Comparison of ENCODE assay signal across 16 cellular contexts in the genomic region with DNA sequence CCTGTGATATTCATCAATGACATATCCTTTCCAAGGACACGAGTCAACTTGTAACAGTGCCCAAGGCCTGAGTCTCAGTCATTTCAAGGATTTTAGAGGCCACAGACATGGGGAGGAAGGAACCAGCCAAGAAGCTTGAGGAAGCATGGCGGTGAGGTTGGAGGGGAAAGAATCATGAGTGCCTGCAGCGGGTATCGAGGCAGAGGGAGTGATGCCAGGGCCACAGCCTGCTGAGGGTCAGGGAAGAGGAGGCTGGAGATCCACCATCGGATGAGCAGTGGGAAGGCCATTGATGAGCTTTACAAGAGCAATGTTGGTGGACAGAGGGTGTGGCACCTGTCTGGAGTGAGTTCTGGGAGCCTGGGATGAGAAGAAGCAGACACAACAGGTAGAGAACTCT.
DNase-seq lines count a peak whose midpoint lies in the region; ATAC-seq and TF ChIP-seq lines count a peak whose summit lies in the region.
"Had no signal": no experiment of that assay in that cellular context is flagged by ENCODE, and none has a peak within 500 bp of the region (broad histone marks: within the 10 kb centered on the region; RNA-seq: fewer than 3 reads in every experiment).

No MANE protein-coding gene starts in this region.

- no peak overlapping the region for H3K18ac ChIP-seq in mesenchymal stem cell (ENCODE audit: low read depth in 1 of 2, low read length in 2 of 2)

- H3K79me1 ChIP-seq in mesenchymal stem cell (replicated peaks; ENCODE audit: low read length, poor library complexity, severe bottlenecking), result no peaks in the 10 kb centered on the region

- H3K23ac ChIP-seq in mesenchymal stem cell (ENCODE audit: low read length in 2 of 2), result no peak overlapping the region

- H2BK12ac ChIP-seq in mesenchymal stem cell (ENCODE audit: low read length in 2 of 2), result no peak overlapping the region

- peak; percentile 39 for DNase-seq in Right ventricle myocardium inferior (ENCODE audit: missing footprints)
- DNase-seq in right atrium auricular region (ENCODE audit: low spot score), result no peak
- no peak for DNase-seq in glutamatergic neuron
- DNase-seq in mesenchymal stem cell, result no peak
- no peak for DNase-seq in WTC11 (ENCODE audit: low spot score)
- DNase-seq: CD8-positive, alpha-beta T cell; COR-L47; DMS153; DMS79 treated with DMSO at 0.1 percent for 48 hours; EL; H9 had no signal

- no peaks in the 10 kb centered on the region for H3K27me3 ChIP-seq in right atrium auricular region
- H3K27me3 ChIP-seq in mesenchymal stem cell (ENCODE audit: control insufficient read depth in 1 of 2, insufficient read depth in 1 of 2, low read length in 2 of 2), result peaks cover 5 to 16% of the 10 kb centered on the region in 2 experiments

- H2AK5ac ChIP-seq in mesenchymal stem cell (ENCODE audit: low read length, severe bottlenecking), result no peak overlapping the region

- WGBS in mesenchymal stem cell, result 92% methylated on average over 5 of the region's 5 CpGs

- peaks cover 3% of the 10 kb centered on the region for H3K9me3 Mint-ChIP-seq in glutamatergic neuron (ENCODE audit: unreplicated experiment)
- no peaks in the 10 kb centered on the region for H3K9me3 Mint-ChIP-seq in stimulated activated memory B cell treated with anti-CD40 and anti-IgM and Interleukin-4, amounts not matched to agents 10 μg/mL and 1 μg/mL and 100 μg/mL, for 72 hours
- H3K9me3 Mint-ChIP-seq in WTC11, result peaks cover 8% of the 10 kb centered on the region
- H3K9me3 Mint-ChIP-seq: CD14-positive monocyte; CD8-positive, alpha-beta T cell had no signal

- H3K4ac ChIP-seq in mesenchymal stem cell (ENCODE audit: low read depth in 1 of 2, low read length in 2 of 2), result no peak overlapping the region

- no peak overlapping the region for H3K4me2 ChIP-seq in mesenchymal stem cell (ENCODE audit: low read length, poor library complexity, severe bottlenecking)
- H3K4me2 ChIP-seq: GM23338 had no signal

- H3K14ac ChIP-seq in mesenchymal stem cell (ENCODE audit: low read length in 2 of 2), result peak overlapping the region in 1 of 2 experiments; percentile 41

- intact Hi-C loops in Right ventricle myocardium inferior (cut with DNase I), result no loop called here

- no peak for ATAC-seq in Right ventricle myocardium inferior
- ATAC-seq in stimulated activated memory B cell treated with anti-CD40 and anti-IgM and Interleukin-4, amounts not matched to agents 10 μg/mL and 1 μg/mL and 100 μg/mL, for 72 hours, result no peak
- no peak for ATAC-seq in HG03045 (IDR thresholded peaks at IDR 0.05; ENCODE audit: unreplicated experiment)
- ATAC-seq in WTC11, result no peak
- ATAC-seq: CD8-positive, alpha-beta T cell; GM23338 had no signal

- H4K8ac ChIP-seq in mesenchymal stem cell (ENCODE audit: low read length), result peak overlapping the region; percentile 42

- no peak overlapping the region for H2BK120ac ChIP-seq in mesenchymal stem cell (ENCODE audit: low read depth, low read length)

- H3K4me1 ChIP-seq in right atrium auricular region, result no peaks in the 10 kb centered on the region
- peaks cover 10% of the 10 kb centered on the region for H3K4me1 ChIP-seq in mesenchymal stem cell (ENCODE audit: control insufficient read depth, insufficient read depth, low read depth, low read length)

- POLR2A ChIA-PET in WTC11 (lab: Charles Lee), result no interaction called here

- no peak overlapping the region for H4K91ac ChIP-seq in mesenchymal stem cell (ENCODE audit: low read length)

- no peak overlapping the region for H2AFZ ChIP-seq in mesenchymal stem cell (ENCODE audit: low read depth, low read length)
- H2AFZ ChIP-seq: GM23338 had no signal

- H3K9ac ChIP-seq in mesenchymal stem cell (ENCODE audit: low read length), result no peak overlapping the region

- no peaks in the 10 kb centered on the region for H3K9me3 ChIP-seq in right atrium auricular region
- H3K9me3 ChIP-seq in mesenchymal stem cell (ENCODE audit: control insufficient read depth, low read length), result no peaks in the 10 kb centered on the region

- H2BK15ac ChIP-seq in mesenchymal stem cell (ENCODE audit: low read depth, poor library complexity, severe bottlenecking), result no peak overlapping the region

- H3K4me3 Mint-ChIP-seq in glutamatergic neuron (ENCODE audit: unreplicated experiment) (peak overlapping the region; percentile 22), WTC11 (no peak overlapping the region)
- H3K4me3 Mint-ChIP-seq in stimulated activated memory B cell treated with anti-CD40 and anti-IgM and Interleukin-4, amounts not matched to agents 10 μg/mL and 1 μg/mL and 100 μg/mL, for 72 hours, result no peak overlapping the region
- H3K4me3 Mint-ChIP-seq: CD14-positive monocyte; CD8-positive, alpha-beta T cell; GM23338; H9 had no signal

- TF ChIP-seq CTCF in right atrium auricular region (IDR thresholded peaks at IDR 0.05) (no peak), glutamatergic neuron (IDR thresholded peaks at IDR 0.05; ENCODE audit: partially characterized antibody, unreplicated experiment) (no peak), WTC11 (IDR thresholded peaks at IDR 0.05) (no peak)

- H3K4me1 Mint-ChIP-seq in glutamatergic neuron (ENCODE audit: low read depth, unreplicated experiment), result peaks cover 9% of the 10 kb centered on the region
- H3K4me1 Mint-ChIP-seq in stimulated activated memory B cell treated with anti-CD40 and anti-IgM and Interleukin-4, amounts not matched to agents 10 μg/mL and 1 μg/mL and 100 μg/mL, for 72 hours, result peaks cover 27% of the 10 kb centered on the region
- H3K4me1 Mint-ChIP-seq in WTC11, result peaks cover 22% of the 10 kb centered on the region

- no peak overlapping the region for H2BK5ac ChIP-seq in mesenchymal stem cell (ENCODE audit: low read depth, low read length, poor library complexity, severe bottlenecking)

- H3K36me3 Mint-ChIP-seq in glutamatergic neuron (ENCODE audit: unreplicated experiment) (peaks cover 15% of the 10 kb centered on the region), WTC11 (no peaks in the 10 kb centered on the region)
- no peaks in the 10 kb centered on the region for H3K36me3 Mint-ChIP-seq in stimulated activated memory B cell treated with anti-CD40 and anti-IgM and Interleukin-4, amounts not matched to agents 10 μg/mL and 1 μg/mL and 100 μg/mL, for 72 hours
- H3K36me3 Mint-ChIP-seq: CD14-positive monocyte; CD8-positive, alpha-beta T cell had no signal

- H3K27ac Mint-ChIP-seq in glutamatergic neuron (ENCODE audit: unreplicated experiment) (no peak overlapping the region), WTC11 (no peak overlapping the region)
- peak overlapping the region; percentile 3 for H3K27ac Mint-ChIP-seq in stimulated activated memory B cell treated with anti-CD40 and anti-IgM and Interleukin-4, amounts not matched to agents 10 μg/mL and 1 μg/mL and 100 μg/mL, for 72 hours
- H3K27ac Mint-ChIP-seq: CD14-positive monocyte, GM23338, H9 had no signal

- peaks cover 5% of the 10 kb centered on the region for H3K27me3 Mint-ChIP-seq in glutamatergic neuron (ENCODE audit: unreplicated experiment)
- peaks cover 23% of the 10 kb centered on the region for H3K27me3 Mint-ChIP-seq in stimulated activated memory B cell treated with anti-CD40 and anti-IgM and Interleukin-4, amounts not matched to agents 10 μg/mL and 1 μg/mL and 100 μg/mL, for 72 hours
- peaks cover 10% of the 10 kb centered on the region for H3K27me3 Mint-ChIP-seq in WTC11 (ENCODE audit: low read depth)

- H3K4me3 ChIP-seq in right atrium auricular region, result no peak overlapping the region
- H3K4me3 ChIP-seq in mesenchymal stem cell (ENCODE audit: insufficient read depth in 1 of 2, low read depth in 1 of 2, low read length in 2 of 2), result no peak overlapping the region
- H3K4me3 ChIP-seq: GM23338 had no signal

- H3K36me3 ChIP-seq in right atrium auricular region, result no peaks in the 10 kb centered on the region
- no peaks in the 10 kb centered on the region for H3K36me3 ChIP-seq in mesenchymal stem cell (ENCODE audit: control insufficient read depth in 1 of 2, insufficient read depth in 2 of 2, low read depth in 1 of 2, low read length in 2 of 2)

- H3K27ac ChIP-seq in right atrium auricular region, result no peak overlapping the region
- no peak overlapping the region for H3K27ac ChIP-seq in mesenchymal stem cell (ENCODE audit: low read length, poor library complexity, severe bottlenecking)
- H3K27ac ChIP-seq: HL-60 had no signal

- CTCF ChIA-PET in WTC11 (lab: Charles Lee), result interaction anchor here (0.6 kb wide), 1 partner anchor 92 kb away, joined by 3 read pairs; no protein-coding TSS in a partner anchor

TF ChIP-seq in WTC11, 78 proteins besides CTCF, POLR2A, EP300 and RAD21 (continues in another document):
- TF ChIP-seq, protein P1, sequence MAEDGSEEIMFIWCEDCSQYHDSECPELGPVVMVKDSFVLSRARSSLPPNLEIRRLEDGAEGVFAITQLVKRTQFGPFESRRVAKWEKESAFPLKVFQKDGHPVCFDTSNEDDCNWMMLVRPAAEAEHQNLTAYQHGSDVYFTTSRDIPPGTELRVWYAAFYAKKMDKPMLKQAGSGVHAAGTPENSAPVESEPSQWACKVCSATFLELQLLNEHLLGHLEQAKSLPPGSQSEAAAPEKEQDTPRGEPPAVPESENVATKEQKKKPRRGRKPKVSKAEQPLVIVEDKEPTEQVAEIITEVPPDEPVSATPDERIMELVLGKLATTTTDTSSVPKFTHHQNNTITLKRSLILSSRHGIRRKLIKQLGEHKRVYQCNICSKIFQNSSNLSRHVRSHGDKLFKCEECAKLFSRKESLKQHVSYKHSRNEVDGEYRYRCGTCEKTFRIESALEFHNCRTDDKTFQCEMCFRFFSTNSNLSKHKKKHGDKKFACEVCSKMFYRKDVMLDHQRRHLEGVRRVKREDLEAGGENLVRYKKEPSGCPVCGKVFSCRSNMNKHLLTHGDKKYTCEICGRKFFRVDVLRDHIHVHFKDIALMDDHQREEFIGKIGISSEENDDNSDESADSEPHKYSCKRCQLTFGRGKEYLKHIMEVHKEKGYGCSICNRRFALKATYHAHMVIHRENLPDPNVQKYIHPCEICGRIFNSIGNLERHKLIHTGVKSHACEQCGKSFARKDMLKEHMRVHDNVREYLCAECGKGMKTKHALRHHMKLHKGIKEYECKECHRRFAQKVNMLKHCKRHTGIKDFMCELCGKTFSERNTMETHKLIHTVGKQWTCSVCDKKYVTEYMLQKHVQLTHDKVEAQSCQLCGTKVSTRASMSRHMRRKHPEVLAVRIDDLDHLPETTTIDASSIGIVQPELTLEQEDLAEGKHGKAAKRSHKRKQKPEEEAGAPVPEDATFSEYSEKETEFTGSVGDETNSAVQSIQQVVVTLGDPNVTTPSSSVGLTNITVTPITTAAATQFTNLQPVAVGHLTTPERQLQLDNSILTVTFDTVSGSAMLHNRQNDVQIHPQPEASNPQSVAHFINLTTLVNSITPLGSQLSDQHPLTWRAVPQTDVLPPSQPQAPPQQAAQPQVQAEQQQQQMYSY (CRISPR knock-in tag; IDR thresholded peaks at IDR 0.05), result no peak
